1 cellular context compared by ENCODE assay signal in genomic region chr17:78831688-78832540, GRCh38.
TF ChIP-seq lines count a peak whose summit lies in the region.

No MANE protein-coding gene starts in this region.

TF ChIP-seq in HepG2, 621 proteins besides CTCF, POLR2A, EP300 and RAD21 (continued from another document and continues in another):
- TF ChIP-seq NFAT5 (CRISPR knock-in tag; IDR thresholded peaks at IDR 0.05): no peak
- peak; percentile 5; the same call in 1 of the 2 replicates for TF ChIP-seq ZNF629 (CRISPR knock-in tag; conservative IDR thresholded peaks at IDR 0.05)
- TF ChIP-seq PHF21A (CRISPR knock-in tag; IDR thresholded peaks at IDR 0.05): peak; percentile 65
- no peak for TF ChIP-seq ZNF546 (CRISPR knock-in tag; conservative IDR thresholded peaks at IDR 0.05)
- TF ChIP-seq HOXA5 (CRISPR knock-in tag; IDR thresholded peaks at IDR 0.05): peak; percentile 32; the same call in 1 of the 2 replicates
- TF ChIP-seq MTA1 (CRISPR knock-in tag; IDR thresholded peaks at IDR 0.05; ENCODE audit: borderline replicate concordance): peak; percentile 85
- no peak for TF ChIP-seq TBL1XR1 (IDR thresholded peaks at IDR 0.05; ENCODE audit: borderline replicate concordance, low read length, partially characterized antibody)
- TF ChIP-seq PITX1 (CRISPR knock-in tag; IDR thresholded peaks at IDR 0.05): peak; percentile 58; the same call in 1 of the 2 replicates
- no peak for TF ChIP-seq ZBTB1 (CRISPR knock-in tag; IDR thresholded peaks at IDR 0.05; ENCODE audit: borderline replicate concordance)
- TF ChIP-seq KMT2B (CRISPR knock-in tag; IDR thresholded peaks at IDR 0.05): 0 out of 2 replicates have a peak, but pooled peaks have one; percentile 25
- no peak for TF ChIP-seq RORA (CRISPR knock-in tag; IDR thresholded peaks at IDR 0.05)
- 0 out of 2 replicates have a peak, but pooled peaks have one; percentile 46 for TF ChIP-seq KLF6 (CRISPR knock-in tag; IDR thresholded peaks at IDR 0.05)
- TF ChIP-seq NFYC (CRISPR knock-in tag; IDR thresholded peaks at IDR 0.05): no peak
- TF ChIP-seq ARID4A (CRISPR knock-in tag; IDR thresholded peaks at IDR 0.05; ENCODE audit: borderline replicate concordance): peak; percentile 82; the same call in 1 of the 2 replicates
- no peak for TF ChIP-seq HOXA7 (CRISPR knock-in tag; IDR thresholded peaks at IDR 0.05)
- TF ChIP-seq MNT (IDR thresholded peaks at IDR 0.05): peak; percentile 88
- peak; percentile 88; the same call in 1 of the 2 replicates for TF ChIP-seq ZNF607 (CRISPR knock-in tag; IDR thresholded peaks at IDR 0.05; ENCODE audit: borderline replicate concordance)
- TF ChIP-seq ATF7-NPFF (CRISPR knock-in tag; IDR thresholded peaks at IDR 0.05; ENCODE audit: low read depth): peak; percentile 75; the same call in 1 of the 2 replicates
- TF ChIP-seq NONO (IDR thresholded peaks at IDR 0.05): no peak
- TF ChIP-seq NONO (CRISPR knock-in tag; conservative IDR thresholded peaks at IDR 0.05): 0 out of 2 replicates have a peak, but pooled peaks have one; percentile 27
- peak; percentile 58 for TF ChIP-seq ZFP91 (CRISPR knock-in tag; IDR thresholded peaks at IDR 0.05; ENCODE audit: borderline replicate concordance)
- TF ChIP-seq ZNF263 (CRISPR knock-in tag; IDR thresholded peaks at IDR 0.05): peak; percentile 13; the same call in 1 of the 2 replicates
- TF ChIP-seq ARNTL (CRISPR knock-in tag; IDR thresholded peaks at IDR 0.05): peak; percentile 96
- peak; percentile 39; the same call in 1 of the 2 replicates for TF ChIP-seq KAT8 (CRISPR knock-in tag; IDR thresholded peaks at IDR 0.05)
- peak; percentile 81 for TF ChIP-seq ARID5B (CRISPR knock-in tag; IDR thresholded peaks at IDR 0.05)
- TF ChIP-seq ZNF589 (CRISPR knock-in tag; conservative IDR thresholded peaks at IDR 0.05): peak; percentile 42; the same call in 1 of the 2 replicates
- TF ChIP-seq MTERF4 (CRISPR knock-in tag; IDR thresholded peaks at IDR 0.05): peak; percentile 36; the same call in 1 of the 2 replicates
- TF ChIP-seq ZNF605 (CRISPR knock-in tag; IDR thresholded peaks at IDR 0.05): peak; percentile 87
- peak; percentile 71 for TF ChIP-seq TBX2 (CRISPR knock-in tag; IDR thresholded peaks at IDR 0.05; ENCODE audit: borderline replicate concordance)
- no peak for TF ChIP-seq KLF9 (CRISPR knock-in tag; IDR thresholded peaks at IDR 0.05; ENCODE audit: low read depth)
- 0 out of 2 replicates have a peak, but pooled peaks have one; percentile 29 for TF ChIP-seq CEBPG (CRISPR knock-in tag; IDR thresholded peaks at IDR 0.05)
- TF ChIP-seq SOX13 (IDR thresholded peaks at IDR 0.05): no peak
- peak; percentile 37 to 70; a peak in 2 of 4 replicates for TF ChIP-seq SOX13 (CRISPR knock-in tag; conservative IDR thresholded peaks at IDR 0.05 in 1 of 2, IDR thresholded peaks at IDR 0.05 in 1 of 2)
- no peak for TF ChIP-seq MAF1 (CRISPR knock-in tag; IDR thresholded peaks at IDR 0.05; ENCODE audit: borderline replicate concordance)
- TF ChIP-seq ZFP36L2 (CRISPR knock-in tag; IDR thresholded peaks at IDR 0.05): no peak
- TF ChIP-seq ZNF329 (CRISPR knock-in tag; IDR thresholded peaks at IDR 0.05; ENCODE audit: low read depth): 0 out of 2 replicates have a peak, but pooled peaks have one; percentile 7
- TF ChIP-seq ETV5 (CRISPR knock-in tag; IDR thresholded peaks at IDR 0.05; ENCODE audit: borderline replicate concordance): no peak; the same call in 1 of the 2 replicates
- no peak for TF ChIP-seq ZNF569 (CRISPR knock-in tag; IDR thresholded peaks at IDR 0.05; ENCODE audit: borderline replicate concordance)
- no peak for TF ChIP-seq NR2F6 (IDR thresholded peaks at IDR 0.05)
- peak; percentile 13; the same call in 1 of the 2 replicates for TF ChIP-seq NR2F6 (CRISPR knock-in tag; IDR thresholded peaks at IDR 0.05)
- TF ChIP-seq HOXA9 (CRISPR knock-in tag; IDR thresholded peaks at IDR 0.05; ENCODE audit: borderline replicate concordance): no peak
- TF ChIP-seq ZNF512B (CRISPR knock-in tag; IDR thresholded peaks at IDR 0.05; ENCODE audit: borderline replicate concordance): no peak
- no peak for TF ChIP-seq ZNF343 (CRISPR knock-in tag; IDR thresholded peaks at IDR 0.05)
